In the genomic region with DNA sequence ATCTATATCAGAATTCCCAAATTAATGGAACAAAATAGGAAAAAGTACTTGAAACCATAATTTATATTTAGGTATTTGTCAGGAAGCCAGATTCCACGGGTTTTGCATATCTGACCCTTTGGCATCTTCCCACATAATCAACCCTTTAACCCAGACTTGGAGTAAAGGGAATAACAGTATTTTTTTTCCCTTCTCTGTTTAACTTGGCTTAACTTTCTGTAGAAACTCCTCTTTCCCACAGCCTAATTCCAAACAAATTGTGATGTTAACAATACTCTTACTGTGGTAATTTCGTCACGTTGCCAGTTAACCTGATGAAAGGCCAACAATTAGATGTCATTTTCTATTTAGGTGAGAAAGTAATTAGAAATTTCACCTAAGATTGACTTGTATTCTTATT, we compare ENCODE assay signal across 21 cellular contexts. TPM values are rescaled to one million over a fixed set of nuclear protein-coding genes. Genes with fewer than 3 reads are reported as not detected.
"Had no signal": no experiment of that assay in that cellular context is flagged by ENCODE, and none has a peak within 500 bp of the region (broad histone marks: within the 10 kb centered on the region; RNA-seq: fewer than 3 reads in every experiment).

No MANE protein-coding gene starts in this region.

- H3K4me3 Mint-ChIP-seq: activated CD4-positive, alpha-beta memory T cell treated with anti-CD3 and anti-CD28 coated beads for 36 hours; activated CD8-positive, alpha-beta memory T cell treated with anti-CD3 and anti-CD28 coated beads, Interleukin-2, amount 10 ng/mL, durations not matched to agents 7 days and 5 days; activated naive CD4-positive, alpha-beta T cell treated with anti-CD3 and anti-CD28 coated beads, Interleukin-2, amount 10 ng/mL, durations not matched to agents 7 days and 5 days; brain; endodermal cell; naive B cell; stimulated activated naive B cell treated with anti-CD40 and anti-IgM and Interleukin-4, amounts not matched to agents 10 μg/mL and 1 μg/mL and 100 μg/mL, for 72 hours had no signal

- H3K79me2 ChIP-seq: parathyroid adenoma had no signal

- H3K27ac ChIP-seq: dorsolateral prefrontal cortex, neutrophil, parathyroid adenoma, thyroid gland, VCaP had no signal

- H3K27ac Mint-ChIP-seq: activated CD4-positive, alpha-beta memory T cell treated with anti-CD3 and anti-CD28 coated beads for 36 hours; activated CD8-positive, alpha-beta memory T cell treated with anti-CD3 and anti-CD28 coated beads, Interleukin-2, amount 10 ng/mL, durations not matched to agents 7 days and 5 days; activated naive CD4-positive, alpha-beta T cell treated with anti-CD3 and anti-CD28 coated beads, Interleukin-2, amount 10 ng/mL, durations not matched to agents 7 days and 5 days; brain; endodermal cell; naive B cell; stimulated activated naive B cell treated with anti-CD40 and anti-IgM and Interleukin-4, amounts not matched to agents 10 μg/mL and 1 μg/mL and 100 μg/mL, for 72 hours had no signal

- H3K9me3 ChIP-seq: neutrophil, thyroid gland had no signal

- H3K36me3 Mint-ChIP-seq: activated CD4-positive, alpha-beta memory T cell treated with anti-CD3 and anti-CD28 coated beads for 36 hours; activated CD8-positive, alpha-beta memory T cell treated with anti-CD3 and anti-CD28 coated beads, Interleukin-2, amount 10 ng/mL, durations not matched to agents 7 days and 5 days; activated naive CD4-positive, alpha-beta T cell treated with anti-CD3 and anti-CD28 coated beads, Interleukin-2, amount 10 ng/mL, durations not matched to agents 7 days and 5 days; brain; naive B cell; stimulated activated naive B cell treated with anti-CD40 and anti-IgM and Interleukin-4, amounts not matched to agents 10 μg/mL and 1 μg/mL and 100 μg/mL, for 72 hours had no signal

- H3K9ac ChIP-seq: parathyroid adenoma had no signal

- ATAC-seq: activated CD8-positive, alpha-beta memory T cell treated with anti-CD3 and anti-CD28 coated beads, Interleukin-2, amount 10 ng/mL, durations not matched to agents 7 days and 5 days; stimulated activated naive B cell treated with anti-CD40 and anti-IgM and Interleukin-4, amounts not matched to agents 10 μg/mL and 1 μg/mL and 100 μg/mL, for 72 hours had no signal

- H2AFZ ChIP-seq: parathyroid adenoma had no signal

- H3K4me1 ChIP-seq: parathyroid adenoma, thyroid gland had no signal

- H3K27me3 Mint-ChIP-seq: activated CD4-positive, alpha-beta memory T cell treated with anti-CD3 and anti-CD28 coated beads for 36 hours; naive B cell; stimulated activated naive B cell treated with anti-CD40 and anti-IgM and Interleukin-4, amounts not matched to agents 10 μg/mL and 1 μg/mL and 100 μg/mL, for 72 hours had no signal

- H3K36me3 ChIP-seq: neutrophil, thyroid gland had no signal

- H3K9me3 Mint-ChIP-seq: activated CD4-positive, alpha-beta memory T cell treated with anti-CD3 and anti-CD28 coated beads for 36 hours; activated naive CD4-positive, alpha-beta T cell treated with anti-CD3 and anti-CD28 coated beads, Interleukin-2, amount 10 ng/mL, durations not matched to agents 7 days and 5 days; endodermal cell; naive B cell; stimulated activated naive B cell treated with anti-CD40 and anti-IgM and Interleukin-4, amounts not matched to agents 10 μg/mL and 1 μg/mL and 100 μg/mL, for 72 hours had no signal

- DNase-seq: activated CD4-positive, alpha-beta memory T cell treated with anti-CD3 and anti-CD28 coated beads for 36 hours; activated CD4-positive, alpha-beta T cell treated with anti-CD3 and anti-CD28 coated beads for 1 hour; activated CD8-positive, alpha-beta memory T cell treated with anti-CD3 and anti-CD28 coated beads, Interleukin-2, amount 10 ng/mL, durations not matched to agents 7 days and 5 days; activated naive CD4-positive, alpha-beta T cell treated with anti-CD3 and anti-CD28 coated beads, Interleukin-2, amount 10 ng/mL, durations not matched to agents 7 days and 5 days; activated T-cell treated with anti-CD3 and anti-CD28 coated beads, Interleukin-2, amount 50 U/mL, for 1 hour; dorsolateral prefrontal cortex; endodermal cell; head of caudate nucleus; left cardiac atrium; mammary epithelial cell; naive B cell; stimulated activated CD4-positive, alpha-beta T cell treated with anti-CD3 and anti-CD28 coated beads, Interleukin-15, amount 100 ng/mL, for 24 hours; stimulated activated CD4-positive, alpha-beta T cell treated with anti-CD3 and anti-CD28 coated beads, Interleukin-4, amount 100 ng/mL, for 1 hour; stimulated activated naive B cell treated with anti-CD40 and anti-IgM and Interleukin-4, amounts not matched to agents 10 μg/mL and 1 μg/mL and 100 μg/mL, for 72 hours; T-helper 1 cell; T1000; thyroid gland had no signal

- H3K27me3 ChIP-seq: dorsolateral prefrontal cortex, neutrophil, thyroid gland had no signal

- H3K4me1 Mint-ChIP-seq: activated CD8-positive, alpha-beta memory T cell treated with anti-CD3 and anti-CD28 coated beads, Interleukin-2, amount 10 ng/mL, durations not matched to agents 7 days and 5 days; activated naive CD4-positive, alpha-beta T cell treated with anti-CD3 and anti-CD28 coated beads, Interleukin-2, amount 10 ng/mL, durations not matched to agents 7 days and 5 days had no signal

- H3K4me3 ChIP-seq: dorsolateral prefrontal cortex, thyroid gland had no signal

RNA-seq across cellular contexts. Expression of gene GUCY1A1, which starts 49.3 kb away (rescaled TPM):
- total RNA-seq: activated CD4-positive, alpha-beta memory T cell treated with anti-CD3 and anti-CD28 coated beads for 36 hours had no signal
